11 cellular contexts compared by ENCODE assay signal in the genomic region with DNA sequence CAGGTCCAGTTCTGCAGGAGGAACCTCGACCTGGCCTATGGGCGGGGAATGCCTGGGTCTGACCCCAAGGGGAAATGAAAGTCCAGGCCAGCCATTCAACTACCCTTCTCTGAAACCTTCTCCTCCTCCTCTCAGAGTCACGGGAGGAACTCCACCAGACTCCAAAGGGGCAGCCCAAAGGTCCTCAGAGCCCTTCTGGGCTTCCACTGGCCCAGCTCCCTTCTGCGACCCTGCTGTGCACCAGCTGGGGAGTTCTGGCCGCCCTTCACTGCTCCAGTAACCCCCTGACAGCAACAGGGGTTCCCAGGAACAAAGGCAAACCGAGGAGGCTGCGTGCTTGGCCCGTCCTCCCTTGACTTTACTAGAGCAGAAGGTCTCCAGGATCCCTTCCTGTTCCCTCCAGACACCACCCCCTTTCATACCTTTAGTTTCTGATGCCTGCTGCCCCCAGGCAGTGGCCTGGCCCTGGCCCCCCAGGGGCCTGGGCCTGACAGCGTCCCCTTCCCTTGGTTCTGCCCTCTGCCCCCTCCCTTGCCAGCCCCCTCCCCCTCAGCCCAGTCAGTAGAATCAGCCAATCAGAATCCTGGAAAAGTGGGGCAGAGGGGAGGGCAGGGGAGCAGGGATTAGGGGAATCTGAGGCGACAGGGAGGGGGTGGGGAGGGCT. TPM values are rescaled to one million over a fixed set of nuclear protein-coding genes. Genes with fewer than 3 reads are reported as not detected.
DNase-seq lines count a peak whose midpoint lies in the region; ATAC-seq and TF ChIP-seq lines count a peak whose summit lies in the region.
"Had no signal": no experiment of that assay in that cellular context is flagged by ENCODE, and none has a peak within 500 bp of the region (broad histone marks: within the 10 kb centered on the region; RNA-seq: fewer than 3 reads in every experiment).

No MANE protein-coding gene starts in this region.

- H3K4me1 Mint-ChIP-seq in activated CD4-positive, alpha-beta T cell treated with anti-CD3 and anti-CD28 coated beads, Interleukin-2, amount 10 ng/mL, durations not matched to agents 7 days and 5 days: peaks cover 5% of the 10 kb centered on the region

- ATAC-seq in HCT116: no peak
- no peak for ATAC-seq in activated CD4-positive, CD25-positive, alpha-beta regulatory T cell treated with anti-CD3 and anti-CD28 coated beads, Interleukin-2, amount 50 U/mL, for 24 hours

- POLR2A ChIA-PET in HCT116 (lab: Charles Lee): no interaction called here
- POLR2A ChIA-PET in activated CD4-positive, alpha-beta T cell treated with anti-CD3 and anti-CD28 coated beads, Interleukin-2, amount 10 ng/mL, durations not matched to agents 7 days and 5 days (lab: Charles Lee): no interaction called here

- H3K27ac Mint-ChIP-seq in activated CD4-positive, alpha-beta T cell treated with anti-CD3 and anti-CD28 coated beads, Interleukin-2, amount 10 ng/mL, durations not matched to agents 7 days and 5 days: no peak overlapping the region

- H3K27ac ChIP-seq in C4-2B (peak overlapping the region; percentile 97), HCT116 (ENCODE audit: low read depth, low read length) (no peak overlapping the region), SJCRH30 (peak overlapping the region; percentile 41; the same call in 1 of the 2 replicates)

- no peaks in the 10 kb centered on the region for H3K9me3 Mint-ChIP-seq in activated CD4-positive, alpha-beta T cell treated with anti-CD3 and anti-CD28 coated beads, Interleukin-2, amount 10 ng/mL, durations not matched to agents 7 days and 5 days

- H3K4me2 ChIP-seq in HCT116 (ENCODE audit: low read length): no peak overlapping the region

- no TSS peak for BruUV-seq in HCT116 (replicated peaks; lab: Mats Ljungman, UMichigan)

- no peaks in the 10 kb centered on the region for H3K9me3 ChIP-seq in HCT116 (ENCODE audit: control insufficient read depth in 1 of 2, insufficient read depth in 1 of 2, low read depth in 1 of 2, low read length in 2 of 2)
- H3K9me3 ChIP-seq in SJCRH30 (replicated peaks): no peaks in the 10 kb centered on the region
- H3K9me3 ChIP-seq: thoracic aorta had no signal

- H3K36me3 ChIP-seq in HCT116 (ENCODE audit: control insufficient read depth in 1 of 2, insufficient read depth in 2 of 2, low read length in 2 of 2): no peaks in the 10 kb centered on the region
- H3K36me3 ChIP-seq in SJCRH30: no peaks in the 10 kb centered on the region; the same call in 1 of the 2 replicates
- H3K36me3 ChIP-seq: thoracic aorta had no signal

- DNase-seq in HCT116 (ENCODE audit: low read depth, low spot score): no peak
- DNase-seq in SJCRH30: peak; percentile 47 to 73
- peak; percentile 77 for DNase-seq in medulla oblongata (ENCODE audit: extremely low spot score)
- no peak for DNase-seq in NCI-H510A (lab: John Stamatoyannopoulos, UW)
- DNase-seq in activated CD4-positive, alpha-beta T cell treated with anti-CD3 and anti-CD28 coated beads, Interleukin-2, amount 10 ng/mL, durations not matched to agents 7 days and 5 days: no peak
- no peak for DNase-seq in activated naive CD4-positive, alpha-beta T cell (lab: John Stamatoyannopoulos, UW)
- DNase-seq: NCI-H1417 treated with DMSO at 0.1 percent for 48 hours had no signal

- peaks cover 27 to 70% of the 10 kb centered on the region in 2 experiments for H3K4me1 ChIP-seq in HCT116 (ENCODE audit: control insufficient read depth in 1 of 2, insufficient read depth in 2 of 2, low read length in 2 of 2)
- peaks cover 44% of the 10 kb centered on the region for H3K4me1 ChIP-seq in SJCRH30

- TF ChIP-seq POLR2A in HCT116 (IDR thresholded peaks at IDR 0.05; ENCODE audit: borderline replicate concordance, extremely low read depth, insufficient read depth, insufficient read length): no peak

- TF ChIP-seq RAD21 in HCT116 (IDR thresholded peaks at IDR 0.05; ENCODE audit: low read depth): no peak

- H2AFZ ChIP-seq in HCT116 (ENCODE audit: low read depth, low read length, poor library complexity, severe bottlenecking): no peak overlapping the region

- no peaks in the 10 kb centered on the region for H3K36me3 Mint-ChIP-seq in activated CD4-positive, alpha-beta T cell treated with anti-CD3 and anti-CD28 coated beads, Interleukin-2, amount 10 ng/mL, durations not matched to agents 7 days and 5 days (ENCODE audit: low read depth)

- CTCF ChIA-PET in HCT116 (lab: Charles Lee): interaction anchor here (1.9 kb wide), 1 partner anchor 14 kb away, joined by 6 read pairs; no protein-coding TSS in a partner anchor
- CTCF ChIA-PET in activated CD4-positive, alpha-beta T cell treated with anti-CD3 and anti-CD28 coated beads, Interleukin-2, amount 10 ng/mL, durations not matched to agents 7 days and 5 days (lab: Charles Lee): interaction anchor here (0.7 to 1.9 kb wide), 5 partner anchors 14 to 91 kb away, joined by 3 to 7 read pairs (median 3); no protein-coding TSS in a partner anchor

- intact Hi-C loops in HCT116 (cut with micrococcal nuclease): no loop called here

- TF ChIP-seq CTCF in C4-2B (conservative IDR thresholded peaks at IDR 0.05): no peak
- TF ChIP-seq CTCF in HCT116 (IDR thresholded peaks at IDR 0.05 in 2 of 3, conservative IDR thresholded peaks at IDR 0.05 in 1 of 3; ENCODE audit: borderline replicate concordance in 1 of 3, insufficient read depth in 1 of 3, low read depth in 2 of 3, low read length in 2 of 3): no peak

- H3K4me3 Mint-ChIP-seq in activated CD4-positive, alpha-beta T cell treated with anti-CD3 and anti-CD28 coated beads, Interleukin-2, amount 10 ng/mL, durations not matched to agents 7 days and 5 days: no peak overlapping the region

- H3K4me3 ChIP-seq in HCT116 (replicated peaks in 1 of 2; ENCODE audit: low read depth in 1 of 2, low read length in 2 of 2): no peak overlapping the region
- H3K4me3 ChIP-seq in SJCRH30: peak overlapping the region; percentile 44
- H3K4me3 ChIP-seq: thoracic aorta had no signal

- H4K20me1 ChIP-seq in HCT116 (ENCODE audit: insufficient read depth): no peaks in the 10 kb centered on the region

- H3K27me3 ChIP-seq in HCT116 (ENCODE audit: insufficient read depth, low read length): no peaks in the 10 kb centered on the region
- H3K27me3 ChIP-seq in SJCRH30: no peaks in the 10 kb centered on the region

- RAD21 ChIA-PET in HCT116 (lab: Charles Lee; ENCODE audit: low non-redundant PET in 1 of 2, low total read pairs in 2 of 2, uncharacterized antibody in 2 of 2, unreplicated experiment in 2 of 2): no interaction called here

- H3K9me2 ChIP-seq in HCT116 (ENCODE audit: insufficient read depth): no peaks in the 10 kb centered on the region

- no peaks in the 10 kb centered on the region for H3K27me3 Mint-ChIP-seq in activated CD4-positive, alpha-beta T cell treated with anti-CD3 and anti-CD28 coated beads, Interleukin-2, amount 10 ng/mL, durations not matched to agents 7 days and 5 days

- H3K9ac ChIP-seq in HCT116 (ENCODE audit: low read length): 0 out of 2 replicates have a peak overlapping the region, but pooled peaks have one; percentile 10

- H3K79me2 ChIP-seq in HCT116 (ENCODE audit: insufficient read depth, low read length): no peaks in the 10 kb centered on the region

TF ChIP-seq in HCT116, 20 proteins besides CTCF, POLR2A, EP300 and RAD21 (continues in another document):
- TF ChIP-seq ZFX (IDR thresholded peaks at IDR 0.05): no peak
- TF ChIP-seq, protein P1, sequence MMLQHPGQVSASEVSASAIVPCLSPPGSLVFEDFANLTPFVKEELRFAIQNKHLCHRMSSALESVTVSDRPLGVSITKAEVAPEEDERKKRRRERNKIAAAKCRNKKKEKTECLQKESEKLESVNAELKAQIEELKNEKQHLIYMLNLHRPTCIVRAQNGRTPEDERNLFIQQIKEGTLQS (IDR thresholded peaks at IDR 0.05): no peak
- TF ChIP-seq SRF (IDR thresholded peaks at IDR 0.05; ENCODE audit: low read depth): no peak
- TF ChIP-seq CEBPB (IDR thresholded peaks at IDR 0.05; ENCODE audit: low read depth): no peak
- TF ChIP-seq JUND (IDR thresholded peaks at IDR 0.05): no peak
- no peak for TF ChIP-seq POLR2AphosphoS5 (IDR thresholded peaks at IDR 0.05; ENCODE audit: low read depth, low read length)
- TF ChIP-seq, protein P2, sequence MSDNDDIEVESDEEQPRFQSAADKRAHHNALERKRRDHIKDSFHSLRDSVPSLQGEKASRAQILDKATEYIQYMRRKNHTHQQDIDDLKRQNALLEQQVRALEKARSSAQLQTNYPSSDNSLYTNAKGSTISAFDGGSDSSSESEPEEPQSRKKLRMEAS (IDR thresholded peaks at IDR 0.05): no peak
- TF ChIP-seq FOSL1 (IDR thresholded peaks at IDR 0.05; ENCODE audit: low read depth): no peak
- TF ChIP-seq CBX3 (IDR thresholded peaks at IDR 0.05; ENCODE audit: low read depth): no peak
- no peak for TF ChIP-seq EGR1 (IDR thresholded peaks at IDR 0.05; ENCODE audit: low read depth)
- TF ChIP-seq EZH2 (IDR thresholded peaks at IDR 0.05): no peak

RNA-seq across cellular contexts. Expression of a gene that starts 0.8 kb away (rescaled TPM):
- 34.7 TPM for total RNA-seq in HCT116 (2021; ENCODE audit: unreplicated experiment)
- polyA plus RNA-seq in HCT116 (2012): 32.1 and 34.1 TPM in 2 replicates
- total RNA-seq in SJCRH30 (2014; rRNA removed; shearing (Covaris generic)): 12.7 and 13.2 TPM in 2 replicates
- 1 to 10 TPM in 1 of 2 experiments, under 1 TPM in 1; 0.48 to 1.3 TPM for total RNA-seq in activated CD4-positive, alpha-beta T cell treated with anti-CD3 and anti-CD28 coated beads, Interleukin-2, amount 10 ng/mL, durations not matched to agents 7 days and 5 days

RNA-seq across cellular contexts. Expression of a gene that starts 21.1 kb away (rescaled TPM):
- total RNA-seq in HCT116 (2021; ENCODE audit: unreplicated experiment): not detected
- polyA plus RNA-seq in HCT116 (2012): 0.05 and 0.17 TPM in 2 replicates
- total RNA-seq in SJCRH30 (2014; rRNA removed; shearing (Covaris generic)): not detected in 2 replicates
- total RNA-seq in activated CD4-positive, alpha-beta T cell treated with anti-CD3 and anti-CD28 coated beads, Interleukin-2, amount 10 ng/mL, durations not matched to agents 7 days and 5 days: under 1 TPM; 0.15 to 0.33 TPM
- total RNA-seq: myocyte had no signal

RNA-seq across cellular contexts. Expression of a gene that starts 33.7 kb away (rescaled TPM):
- total RNA-seq in HCT116 (2021; ENCODE audit: unreplicated experiment): 49.7 TPM
- 58.3 and 64.0 TPM in 2 replicates for polyA plus RNA-seq in HCT116 (2012)
- 37.3 and 38.1 TPM in 2 replicates for total RNA-seq in SJCRH30 (2014; rRNA removed; shearing (Covaris generic))
- total RNA-seq in activated CD4-positive, alpha-beta T cell treated with anti-CD3 and anti-CD28 coated beads, Interleukin-2, amount 10 ng/mL, durations not matched to agents 7 days and 5 days: 10 to 100 TPM; 83.5 to 88.7 TPM

Comparison
In these comparisons a context has a peak if more than half of its experiments do, and no peak if none do; other contexts are left out.
1. DNase-seq: peak in SJCRH30 (2 of 2) and medulla oblongata (single experiment); none in HCT116 (single experiment), NCI-H510A (single experiment), activated CD4-positive, alpha-beta T cell treated with anti-CD3 and anti-CD28 coated beads, Interleukin-2, amount 10 ng/mL, durations not matched to agents 7 days and 5 days (single experiment) and activated naive CD4-positive, alpha-beta T cell (0 of 4).